ENCODE assay signal across 9 cellular contexts in the genomic region with DNA sequence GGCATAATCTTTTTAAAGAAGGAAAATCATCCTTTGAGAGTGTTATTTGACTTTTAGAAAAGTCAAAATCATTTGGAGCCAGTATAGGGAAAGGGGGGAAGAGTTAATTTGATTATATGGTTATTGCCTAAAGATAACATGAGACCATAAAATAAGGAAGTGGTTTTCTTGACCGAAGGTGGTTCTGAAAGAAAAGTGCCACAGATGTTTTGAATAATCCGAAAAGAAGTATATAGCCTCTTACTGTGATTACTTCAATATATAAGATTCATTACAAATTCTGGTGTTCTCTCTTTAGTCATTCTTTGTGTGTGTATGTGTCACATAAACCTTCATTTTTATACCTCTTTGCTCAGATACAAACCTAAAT. TPM values are rescaled to one million over a fixed set of nuclear protein-coding genes. Genes with fewer than 3 reads are reported as not detected.
DNase-seq lines count a peak whose midpoint lies in the region; TF ChIP-seq lines count a peak whose summit lies in the region.
"Had no signal": no experiment of that assay in that cellular context is flagged by ENCODE, and none has a peak within 500 bp of the region (broad histone marks: within the 10 kb centered on the region; RNA-seq: fewer than 3 reads in every experiment).

No MANE protein-coding gene starts in this region.

- intact Hi-C loops in CD4-positive, alpha-beta memory T cell (cut with micrococcal nuclease) = loop anchor here (2.0 kb wide), 1 partner anchor 19 kb away; no protein-coding TSS in a partner anchor
- intact Hi-C loops in colonic mucosa (cut with DNase I) = no loop called here

- no peak for DNase-seq in CD4-positive, alpha-beta memory T cell
- peak; percentile 33 for DNase-seq in MV-4-11 (lab: John Stamatoyannopoulos, UW)
- no peak for DNase-seq in colonic mucosa
- DNase-seq in neural progenitor cell (ENCODE audit: low spot score) = no peak
- no peak for DNase-seq in DMS153 (lab: John Stamatoyannopoulos, UW)
- no peak for DNase-seq in COLO829 (ENCODE audit: low spot score)
- DNase-seq in activated CD8-positive, alpha-beta memory T cell treated with anti-CD3 and anti-CD28 coated beads for 24 hours = no peak
- no peak for DNase-seq in stimulated activated CD4-positive, alpha-beta T cell treated with anti-CD3 and anti-CD28 coated beads, Interleukin-4, amount 100 ng/mL, for 24 hours
- DNase-seq: NCI-H748 treated with DMSO at 0.1 percent for 48 hours had no signal

- H3F3A ChIP-seq in neural progenitor cell (ENCODE audit: low read depth) = peaks cover 9% of the 10 kb centered on the region

- H3K9me3 Mint-ChIP-seq in CD4-positive, alpha-beta memory T cell = peaks cover 0 to 2% (median 0%) of the 10 kb centered on the region in 8 donors
- no peaks in the 10 kb centered on the region for H3K9me3 Mint-ChIP-seq in neural progenitor cell

- peaks cover 26 to 54% of the 10 kb centered on the region in 2 donors for H3K36me3 Mint-ChIP-seq in CD4-positive, alpha-beta memory T cell
- H3K36me3 Mint-ChIP-seq in neural progenitor cell = no peaks in the 10 kb centered on the region

- peak overlapping the region in 1 of 2 donors; percentile 93 for H3K4me3 ChIP-seq in CD4-positive, alpha-beta memory T cell (ENCODE audit: low read length in 2 of 2)
- H3K4me3 ChIP-seq in colonic mucosa = peak overlapping the region; percentile 62
- peak overlapping the region; percentile 72 for H3K4me3 ChIP-seq in neural progenitor cell

- H2AFZ ChIP-seq in neural progenitor cell (replicated peaks) = no peak overlapping the region

- no peaks in the 10 kb centered on the region for H3K9me3 ChIP-seq in CD4-positive, alpha-beta memory T cell (ENCODE audit: control insufficient read depth in 1 of 2, low read length in 2 of 2)
- H3K9me3 ChIP-seq in colonic mucosa (no peaks in the 10 kb centered on the region), neural progenitor cell (ENCODE audit: low read depth) (no peaks in the 10 kb centered on the region)

- CTCF ChIA-PET in CD4-positive, alpha-beta memory T cell (lab: Charles Lee; ENCODE audit: partially characterized antibody) = interaction anchor here (0.9 to 5.2 kb wide), 4 partner anchors 31 to 634 kb away, joined by 3 to 56 read pairs (median 6); a partner anchor contains a TSS

- H3K79me2 ChIP-seq in neural progenitor cell (ENCODE audit: low read depth) = peaks cover 43% of the 10 kb centered on the region

- POLR2A ChIA-PET in CD4-positive, alpha-beta memory T cell (lab: Charles Lee; ENCODE audit: partially characterized antibody) = interaction anchor here (1.4 to 8.5 kb wide), 3 partner anchors 19 to 214 kb away, joined by 4 to 100 read pairs (median 5); a partner anchor contains a TSS

- H3K36me3 ChIP-seq in CD4-positive, alpha-beta memory T cell (ENCODE audit: insufficient read depth, low read length) = peaks cover 20% of the 10 kb centered on the region
- H3K36me3 ChIP-seq in colonic mucosa (no peaks in the 10 kb centered on the region), neural progenitor cell (peaks cover 7% of the 10 kb centered on the region)

- H3K27ac ChIP-seq in CD4-positive, alpha-beta memory T cell (ENCODE audit: low read depth, low read length) = peak overlapping the region; percentile 91
- H3K27ac ChIP-seq in colonic mucosa (peak overlapping the region; percentile 66), neural progenitor cell (no peak overlapping the region)

- H3K4me1 Mint-ChIP-seq in CD4-positive, alpha-beta memory T cell = peaks cover 25 to 65% (median 39%) of the 10 kb centered on the region in 4 donors
- peaks cover 28% of the 10 kb centered on the region for H3K4me1 Mint-ChIP-seq in neural progenitor cell

- H4K20me1 ChIP-seq in neural progenitor cell (ENCODE audit: low read depth) = no peaks in the 10 kb centered on the region

- peak overlapping the region; percentile 88 for H3K4me2 ChIP-seq in neural progenitor cell

- H3K9ac ChIP-seq in colonic mucosa (ENCODE audit: low read depth in 2 of 2, low read length in 2 of 2) (peak overlapping the region in 1 of 2 donors; percentile 96), neural progenitor cell (peak overlapping the region; percentile 94)

- no peak for TF ChIP-seq CTCF in colonic mucosa (IDR thresholded peaks at IDR 0.05)
- no peak for TF ChIP-seq CTCF in neural progenitor cell (IDR thresholded peaks at IDR 0.05)

- peak overlapping the region; percentile 89 to 100 (median 94) for H3K4me3 Mint-ChIP-seq in CD4-positive, alpha-beta memory T cell
- H3K4me3 Mint-ChIP-seq in neural progenitor cell = peak overlapping the region; percentile 97

- H3K4me1 ChIP-seq in CD4-positive, alpha-beta memory T cell (ENCODE audit: insufficient read depth, low read length) = peaks cover 30% of the 10 kb centered on the region
- peaks cover 12% of the 10 kb centered on the region for H3K4me1 ChIP-seq in colonic mucosa
- peaks cover 6% of the 10 kb centered on the region for H3K4me1 ChIP-seq in neural progenitor cell

- H3K27me3 ChIP-seq in CD4-positive, alpha-beta memory T cell (ENCODE audit: insufficient read depth, low read length) = no peaks in the 10 kb centered on the region
- H3K27me3 ChIP-seq in colonic mucosa (no peaks in the 10 kb centered on the region), neural progenitor cell (no peaks in the 10 kb centered on the region)

- no peaks in the 10 kb centered on the region for H3K27me3 Mint-ChIP-seq in CD4-positive, alpha-beta memory T cell
- H3K27me3 Mint-ChIP-seq in neural progenitor cell (ENCODE audit: insufficient read depth, low read depth) = peaks cover 6% of the 10 kb centered on the region

- H3K27ac Mint-ChIP-seq in CD4-positive, alpha-beta memory T cell = peak overlapping the region; percentile 88 to 99 (median 97)
- no peak overlapping the region for H3K27ac Mint-ChIP-seq in neural progenitor cell

RNA-seq across cellular contexts. Expression of a gene that starts 1.1 kb away (rescaled TPM):
- total RNA-seq in CD4-positive, alpha-beta memory T cell = 10 to 100 TPM; 34.0 to 38.6 TPM
- polyA plus RNA-seq in CD4-positive, alpha-beta memory T cell = 10 to 100 TPM; 37.6 to 40.0 TPM
- total RNA-seq in colonic mucosa = 10 to 100 TPM; 54.7 to 72.5 TPM
- total RNA-seq in neural progenitor cell (ENCODE audit: low replicate concordance) = 52.7 and 73.0 TPM in 2 replicates

RNA-seq across cellular contexts. Expression of a gene that starts 4.5 kb away (rescaled TPM):
- total RNA-seq in CD4-positive, alpha-beta memory T cell = 10 to 100 TPM; 20.4 to 21.0 TPM
- 10 to 100 TPM; 20.1 to 28.6 TPM for polyA plus RNA-seq in CD4-positive, alpha-beta memory T cell
- 10 to 100 TPM; 10.4 to 14.3 TPM for total RNA-seq in colonic mucosa
- total RNA-seq in neural progenitor cell (ENCODE audit: low replicate concordance) = 16.8 and 21.1 TPM in 2 replicates

RNA-seq across cellular contexts. Expression of a gene that starts 27.4 kb away (rescaled TPM):
- total RNA-seq in CD4-positive, alpha-beta memory T cell = 10 to 100 TPM; 12.1 to 12.6 TPM
- polyA plus RNA-seq in CD4-positive, alpha-beta memory T cell = 1 to 10 TPM in 1 of 2 donors, not detected in 1; 1.2 TPM
- total RNA-seq in colonic mucosa (1 to 10 TPM; 2.3 to 2.6 TPM), neural progenitor cell (ENCODE audit: low replicate concordance) (1.1 and 1.4 TPM in 2 replicates)

RNA-seq across cellular contexts. Expression of a gene that starts 41.2 kb away (rescaled TPM):
- total RNA-seq in CD4-positive, alpha-beta memory T cell = not detected
- polyA plus RNA-seq in CD4-positive, alpha-beta memory T cell = not detected
- total RNA-seq in colonic mucosa (1 to 10 TPM in 1 of 2 donors, not detected in 1; 1.9 TPM), neural progenitor cell (ENCODE audit: low replicate concordance) (not detected in 2 replicates)
